18 cellular contexts compared by ENCODE assay signal in the genomic region with DNA sequence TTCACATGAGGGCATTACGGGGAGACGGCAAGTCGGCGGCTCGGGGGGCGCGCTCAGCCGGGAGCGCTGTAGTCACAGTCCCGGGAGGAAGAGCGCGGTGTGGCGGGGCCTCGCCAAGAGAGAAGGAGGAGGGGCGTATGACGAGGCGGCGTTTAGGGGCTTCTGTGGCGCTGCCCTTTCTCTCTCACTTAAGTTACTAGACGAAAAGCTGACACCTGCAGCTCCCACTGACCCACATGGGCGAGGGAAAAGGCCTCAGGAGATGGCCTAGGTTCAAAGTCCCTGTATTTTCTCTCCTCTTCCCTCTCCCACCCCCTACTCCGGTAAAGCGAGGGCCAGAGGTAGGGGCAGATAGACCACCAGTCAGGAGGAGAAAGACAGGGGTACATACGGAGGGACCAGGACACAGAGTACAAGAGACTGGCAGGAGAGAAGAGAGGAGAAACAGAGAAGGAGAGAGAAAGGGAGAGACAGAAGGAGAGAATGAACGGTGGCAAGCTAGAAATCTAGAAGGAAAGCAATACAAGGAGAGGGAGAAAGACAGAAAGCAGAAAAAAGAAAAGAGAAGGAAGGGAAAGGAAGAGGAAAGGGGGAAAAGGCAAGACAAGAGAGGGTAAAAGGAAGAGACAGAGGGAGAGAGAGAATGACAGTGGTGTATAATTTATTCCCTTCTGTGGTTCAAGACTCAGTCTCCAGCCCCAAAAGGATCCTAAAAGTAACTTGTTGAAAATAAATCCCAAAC. TPM values are rescaled to one million over a fixed set of nuclear protein-coding genes. Genes with fewer than 3 reads are reported as not detected.
DNase-seq lines count a peak whose midpoint lies in the region; ATAC-seq and TF ChIP-seq lines count a peak whose summit lies in the region.
"Had no signal": no experiment of that assay in that cellular context is flagged by ENCODE, and none has a peak within 500 bp of the region (broad histone marks: within the 10 kb centered on the region; RNA-seq: fewer than 3 reads in every experiment).

No MANE protein-coding gene starts in this region.

- H3K4me2 ChIP-seq in PC-3 (ENCODE audit: low read length) = 0 out of 2 replicates have a peak overlapping the region, but pooled peaks have one; percentile 95

- no peaks in the 10 kb centered on the region for H3F3A ChIP-seq in PC-3 (ENCODE audit: low read length, unreplicated experiment)

- CTCF ChIA-PET in CD8-positive, alpha-beta T cell (lab: Charles Lee) = interaction anchor here (1.0 kb wide), 1 partner anchor 24 kb away, joined by 4 read pairs; no protein-coding TSS in a partner anchor
- CTCF ChIA-PET in PC-3 (lab: Charles Lee) = no interaction called here

- DNase-seq in CD8-positive, alpha-beta T cell = no peak
- no peak for DNase-seq in PC-3
- DNase-seq in left kidney (ENCODE audit: low read depth, low spot score) = peak; percentile 77
- no peak for DNase-seq in gastrocnemius medialis
- no peak for DNase-seq in HUDEP-2 (lab: John Stamatoyannopoulos, UW; ENCODE audit: unreplicated experiment in 76 of 76)
- no peak for DNase-seq in medulla oblongata (ENCODE audit: extremely low spot score)
- DNase-seq: activated CD4-positive, alpha-beta T cell treated with anti-CD3 and anti-CD28 coated beads for 1 hour; activated CD8-positive, alpha-beta memory T cell treated with anti-CD3 and anti-CD28 coated beads, Interleukin-2, amount 50 U/mL, for 4 hours; foreskin melanocyte; KBM-7; natural killer cell; NCI-H2107; NCI-H524 treated with DMSO at 0.1 percent for 48 hours; SIG-M5; T1000 had no signal

- H4K20me1 ChIP-seq in PC-3 (ENCODE audit: low read length) = peaks cover 25% of the 10 kb centered on the region

- H3K27me3 ChIP-seq in CD8-positive, alpha-beta T cell (ENCODE audit: insufficient read depth, low read length) = peaks cover 52% of the 10 kb centered on the region
- H3K27me3 ChIP-seq in PC-3 (ENCODE audit: low read length) (no peaks in the 10 kb centered on the region), gastrocnemius medialis (peaks cover 0 to 37% (median 0%) of the 10 kb centered on the region in 3 donors)

- in situ Hi-C loops in gastrocnemius medialis (cut with MboI; ENCODE audit: low sequenced_read_pairs in 4 of 4) = no loop called here

- no peaks in the 10 kb centered on the region for H3K36me3 Mint-ChIP-seq in CD8-positive, alpha-beta T cell
- H3K36me3 Mint-ChIP-seq: natural killer cell had no signal

- no peak overlapping the region for H3K27ac Mint-ChIP-seq in CD8-positive, alpha-beta T cell
- H3K27ac Mint-ChIP-seq: natural killer cell had no signal

- no peak for TF ChIP-seq CTCF in CD8-positive, alpha-beta T cell (IDR thresholded peaks at IDR 0.05)
- TF ChIP-seq CTCF in PC-3 (conservative IDR thresholded peaks at IDR 0.05; ENCODE audit: low read depth, low read length) = no peak
- no peak for TF ChIP-seq CTCF in gastrocnemius medialis (IDR thresholded peaks at IDR 0.05 in 4 of 5, conservative IDR thresholded peaks at IDR 0.05 in 1 of 5)

- H3K9ac ChIP-seq in PC-3 (ENCODE audit: low read length) = no peak overlapping the region

- POLR2A ChIA-PET in CD8-positive, alpha-beta T cell (lab: Charles Lee) = no interaction called here
- POLR2A ChIA-PET in PC-3 (lab: Charles Lee; ENCODE audit: unreplicated experiment) = no interaction called here

- no peaks in the 10 kb centered on the region for H3K9me2 ChIP-seq in PC-3 (replicated peaks; ENCODE audit: low read length)

- no peaks in the 10 kb centered on the region for H3K9me3 Mint-ChIP-seq in CD8-positive, alpha-beta T cell
- H3K9me3 Mint-ChIP-seq: natural killer cell had no signal

- no TSS peak for BruUV-seq in PC-3 (replicated peaks; lab: Mats Ljungman, UMichigan)

- no peak overlapping the region for H2AFZ ChIP-seq in PC-3 (ENCODE audit: low read length)

- H3K4me1 ChIP-seq in CD8-positive, alpha-beta T cell (ENCODE audit: insufficient read depth, low read length) = peaks cover 22% of the 10 kb centered on the region
- H3K4me1 ChIP-seq in PC-3 (ENCODE audit: insufficient read depth, low read length) (peaks cover 18% of the 10 kb centered on the region), gastrocnemius medialis (peaks cover 9 to 30% of the 10 kb centered on the region in 2 donors)

- H3K27ac ChIP-seq in CD8-positive, alpha-beta T cell (ENCODE audit: low read depth, low read length) = no peak overlapping the region
- H3K27ac ChIP-seq in PC-3 (ENCODE audit: low read length) (no peak overlapping the region), gastrocnemius medialis (peak overlapping the region in 3 of 4 donors; percentile 33 to 43 (median 35))

- H3K4me1 Mint-ChIP-seq in CD8-positive, alpha-beta T cell (ENCODE audit: low read depth) = peaks cover 43% of the 10 kb centered on the region

- peaks cover 55% of the 10 kb centered on the region for H3K27me3 Mint-ChIP-seq in CD8-positive, alpha-beta T cell (ENCODE audit: low read depth)

- no peak for ATAC-seq in CD8-positive, alpha-beta T cell
- ATAC-seq in PC-3 (no peak), gastrocnemius medialis (no peak), HG02885 (IDR thresholded peaks at IDR 0.05; ENCODE audit: poor library complexity, unreplicated experiment) (no peak)
- ATAC-seq: natural killer cell had no signal

- peaks cover 36% of the 10 kb centered on the region for H3K79me2 ChIP-seq in PC-3 (ENCODE audit: low read length)

- no peaks in the 10 kb centered on the region for H3K9me3 ChIP-seq in CD8-positive, alpha-beta T cell (ENCODE audit: low read length)
- H3K9me3 ChIP-seq in PC-3 (ENCODE audit: low read length) (no peaks in the 10 kb centered on the region), gastrocnemius medialis (no peaks in the 10 kb centered on the region)

- no peaks in the 10 kb centered on the region for H3K36me3 ChIP-seq in CD8-positive, alpha-beta T cell (ENCODE audit: insufficient read depth, low read length)
- H3K36me3 ChIP-seq in PC-3 (ENCODE audit: low read depth, low read length) = no peaks in the 10 kb centered on the region
- H3K36me3 ChIP-seq in gastrocnemius medialis = peaks cover 0 to 7% of the 10 kb centered on the region in 2 donors

- TF ChIP-seq POLR2A in gastrocnemius medialis (IDR thresholded peaks at IDR 0.05) = no peak

- intact Hi-C loops in CD8-positive, alpha-beta T cell (cut with DNase I, micrococcal nuclease) = no loop called here
- intact Hi-C loops in PC-3 (cut with micrococcal nuclease) = no loop called here
- intact Hi-C loops in gastrocnemius medialis (cut with DNase I; ENCODE audit: low total_unique reads) = loop anchor here (5.0 kb wide), 2 partner anchors 237 to 817 kb away; no protein-coding TSS in a partner anchor

- peak overlapping the region; percentile 52 for H3K4me3 Mint-ChIP-seq in CD8-positive, alpha-beta T cell
- H3K4me3 Mint-ChIP-seq: natural killer cell had no signal

- no peak overlapping the region for H3K4me3 ChIP-seq in CD8-positive, alpha-beta T cell (ENCODE audit: low read depth, low read length)
- H3K4me3 ChIP-seq in PC-3 (ENCODE audit: low read length) = no peak overlapping the region
- H3K4me3 ChIP-seq in gastrocnemius medialis = peak overlapping the region in 3 of 4 donors; percentile 34 to 77 (median 67)

RNA-seq across cellular contexts. Expression of gene SIX2, which starts 3.8 kb away (rescaled TPM):
- total RNA-seq in CD8-positive, alpha-beta T cell = not detected
- total RNA-seq in PC-3 (2014; rRNA removed) (26.8 and 27.9 TPM in 2 replicates), gastrocnemius medialis (10 to 100 TPM; 28.9 to 65.5 (median 50.5) TPM)
- total RNA-seq: G401, natural killer cell, OCI-LY7 had no signal

Comparison
In these comparisons a context has a peak if more than half of its experiments do, and no peak if none do; other contexts are left out.
1. H3K27ac ChIP-seq: peak in gastrocnemius medialis (3 of 4); none in CD8-positive, alpha-beta T cell (single experiment) and PC-3 (single experiment).
2. H3K4me3 ChIP-seq: peak in gastrocnemius medialis (3 of 4); none in CD8-positive, alpha-beta T cell (single experiment) and PC-3 (single experiment).
3. RNA of gene SIX2, which starts 3.8 kb away (total RNA-seq): 28.9 to 65.5 TPM in gastrocnemius medialis and 26.8 to 27.9 TPM in PC-3; not detected in CD8-positive, alpha-beta T cell; every median in the first group is over 10 times any median in the second.